Comparison of ENCODE assay signal across 19 cellular contexts in genomic region chr6:133495205-133495903, GRCh38.
DNase-seq lines count a peak whose midpoint lies in the region; ATAC-seq, FAIRE-seq and TF ChIP-seq lines count a peak whose summit lies in the region.
"Had no signal": no experiment of that assay in that cellular context is flagged by ENCODE, and none has a peak within 500 bp of the region (broad histone marks: within the 10 kb centered on the region; RNA-seq: fewer than 3 reads in every experiment).

No MANE protein-coding gene starts in this region.

- H3K4me1 Mint-ChIP-seq in CD8-positive, alpha-beta T cell (ENCODE audit: low read depth): no peaks in the 10 kb centered on the region
- H3K4me1 Mint-ChIP-seq: CD4-positive, CD25-positive, alpha-beta regulatory T cell had no signal

- no peaks in the 10 kb centered on the region for H3K9me3 ChIP-seq in pancreas
- no peaks in the 10 kb centered on the region for H3K9me3 ChIP-seq in CD8-positive, alpha-beta T cell (ENCODE audit: low read length)
- H3K9me3 ChIP-seq: BE2C, Caco-2 had no signal

- H3K27ac ChIP-seq in pancreas: no peak overlapping the region
- no peak overlapping the region for H3K27ac ChIP-seq in CD8-positive, alpha-beta T cell (ENCODE audit: low read depth, low read length)

- H3K27me3 ChIP-seq in pancreas: no peaks in the 10 kb centered on the region
- H3K27me3 ChIP-seq in CD8-positive, alpha-beta T cell (ENCODE audit: insufficient read depth, low read length): no peaks in the 10 kb centered on the region
- H3K27me3 ChIP-seq: BE2C had no signal

- POLR2A ChIA-PET in CD8-positive, alpha-beta T cell (lab: Charles Lee): no interaction called here

- WGBS in pancreas, 2 donors: 85 to 91% methylated on average over 1 of the region's 1 CpG

- H3K27me3 Mint-ChIP-seq in CD8-positive, alpha-beta T cell (ENCODE audit: low read depth): no peaks in the 10 kb centered on the region
- H3K27me3 Mint-ChIP-seq: CD4-positive, CD25-positive, alpha-beta regulatory T cell had no signal

- H3K36me3 Mint-ChIP-seq in CD8-positive, alpha-beta T cell: no peaks in the 10 kb centered on the region
- H3K36me3 Mint-ChIP-seq: CD4-positive, CD25-positive, alpha-beta regulatory T cell had no signal

- no peak overlapping the region for H3K27ac Mint-ChIP-seq in CD8-positive, alpha-beta T cell
- H3K27ac Mint-ChIP-seq: CD4-positive, CD25-positive, alpha-beta regulatory T cell; HFFc6 had no signal

- no peak for ATAC-seq in pancreas
- ATAC-seq in CD8-positive, alpha-beta T cell: no peak
- ATAC-seq: HCT116 had no signal

- DNase-seq in RCC 7860 (ENCODE audit: low spot score) (no peak), epithelial cell of esophagus (ENCODE audit: low read depth) (peak; percentile 17), pancreas (no peak), NCI-H146 treated with DMSO at 0.1 percent for 48 hours (lab: John Stamatoyannopoulos, UW; ENCODE audit: unreplicated experiment) (no peak), cardiac septum (ENCODE audit: low spot score) (no peak)
- no peak for DNase-seq in CD8-positive, alpha-beta T cell
- DNase-seq: ACHN; BE2C; C1 segment of cervical spinal cord; Caco-2; CD4-positive, CD25-positive, alpha-beta regulatory T cell; GF-D8; GOT3; H7; HFFc6; IMR-90 had no signal

- H3K4me3 Mint-ChIP-seq in CD8-positive, alpha-beta T cell: no peak overlapping the region
- H3K4me3 Mint-ChIP-seq: CD4-positive, CD25-positive, alpha-beta regulatory T cell; HFFc6 had no signal

- H3K9me3 Mint-ChIP-seq in CD8-positive, alpha-beta T cell: peaks cover 5% of the 10 kb centered on the region
- H3K9me3 Mint-ChIP-seq: HFFc6 had no signal

- FAIRE-seq in RCC 7860 (lab: Jason Lieb, UNC): peak; percentile 75
- FAIRE-seq in pancreas (lab: Jason Lieb, UNC): peak; percentile 92
- FAIRE-seq: D721Med, HTR-8/SVneo had no signal

- CTCF ChIA-PET in CD8-positive, alpha-beta T cell (lab: Charles Lee): no interaction called here

- no peaks in the 10 kb centered on the region for H3K4me1 ChIP-seq in pancreas
- H3K4me1 ChIP-seq in CD8-positive, alpha-beta T cell (ENCODE audit: insufficient read depth, low read length): no peaks in the 10 kb centered on the region
- H3K4me1 ChIP-seq: BE2C, Caco-2 had no signal

- TF ChIP-seq CTCF in epithelial cell of esophagus (IDR thresholded peaks at IDR 0.05; ENCODE audit: insufficient read depth, low read depth, low read length, missing control alignments) (no peak), pancreas (IDR thresholded peaks at IDR 0.05) (no peak)
- no peak for TF ChIP-seq CTCF in CD8-positive, alpha-beta T cell (IDR thresholded peaks at IDR 0.05)

- intact Hi-C loops in pancreas (cut with DNase I): no loop called here
- intact Hi-C loops in CD8-positive, alpha-beta T cell (cut with DNase I, micrococcal nuclease): no loop called here
- intact Hi-C loops in cardiac septum (cut with DNase I): no loop called here

- H3K36me3 ChIP-seq in pancreas: no peaks in the 10 kb centered on the region
- H3K36me3 ChIP-seq in CD8-positive, alpha-beta T cell (ENCODE audit: insufficient read depth, low read length): no peaks in the 10 kb centered on the region

- no peak overlapping the region for H3K4me3 ChIP-seq in epithelial cell of esophagus (ENCODE audit: low read length)
- H3K4me3 ChIP-seq in pancreas: no peak overlapping the region
- H3K4me3 ChIP-seq in CD8-positive, alpha-beta T cell (ENCODE audit: low read depth, low read length): no peak overlapping the region
